In the genomic region with DNA sequence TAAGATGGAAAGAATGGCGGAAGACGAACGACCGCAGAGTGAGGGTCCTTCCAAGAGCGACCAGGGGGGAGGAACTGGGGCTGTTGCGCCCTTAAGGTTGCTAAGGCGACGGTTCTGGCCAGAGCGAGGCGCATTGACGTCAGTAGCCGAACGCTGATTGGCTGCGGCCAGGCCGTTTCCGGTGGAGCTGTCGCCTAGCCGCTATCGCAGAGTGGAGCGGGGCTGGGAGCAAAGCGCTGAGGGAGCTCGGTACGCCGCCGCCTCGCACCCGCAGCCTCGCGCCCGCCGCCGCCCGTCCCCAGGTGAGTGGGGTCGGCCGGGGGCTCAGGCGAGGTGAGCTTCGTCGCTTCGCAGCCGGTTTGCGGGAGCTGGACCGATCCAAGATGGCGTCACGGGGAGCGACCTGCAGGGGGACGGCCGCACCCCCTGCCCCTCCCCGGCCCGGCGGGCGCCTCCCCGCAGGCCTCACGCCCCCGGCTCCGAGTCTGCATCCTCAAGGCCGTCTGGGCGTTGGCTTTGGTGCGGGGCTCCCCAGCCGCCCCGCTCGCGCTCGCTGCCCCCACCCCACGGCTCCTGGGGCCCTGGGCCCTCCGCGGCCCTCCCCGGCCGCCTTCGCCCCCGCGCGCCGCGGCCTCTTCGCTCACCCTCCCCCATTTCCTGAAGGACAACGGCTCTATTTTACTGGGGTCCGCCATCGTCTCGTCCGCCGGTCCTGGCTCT, we compare ENCODE assay signal across 1 cellular context.
TF ChIP-seq lines count a peak whose summit lies in the region.

A gene (plus strand): TSS at position 184 of the 720 bp plus-strand sequence. CDS start 2,970 bp downstream, outside the sequence.

TF ChIP-seq in HepG2, 621 proteins besides CTCF, POLR2A, EP300 and RAD21 (continued from another document):
- TF ChIP-seq FOXK2 (IDR thresholded peaks at IDR 0.05): no peak
- no peak for TF ChIP-seq KLF13 (CRISPR knock-in tag; IDR thresholded peaks at IDR 0.05)
- peak; percentile 64 for TF ChIP-seq SAFB2 (CRISPR knock-in tag; IDR thresholded peaks at IDR 0.05; ENCODE audit: borderline replicate concordance, low read depth)
- TF ChIP-seq POLR2AphosphoS5 (IDR thresholded peaks at IDR 0.05; ENCODE audit: low read depth, low read length): no peak; the same call in 1 of the 2 replicates
- no peak for TF ChIP-seq SMARCC2 (IDR thresholded peaks at IDR 0.05)
- TF ChIP-seq, protein P1, sequence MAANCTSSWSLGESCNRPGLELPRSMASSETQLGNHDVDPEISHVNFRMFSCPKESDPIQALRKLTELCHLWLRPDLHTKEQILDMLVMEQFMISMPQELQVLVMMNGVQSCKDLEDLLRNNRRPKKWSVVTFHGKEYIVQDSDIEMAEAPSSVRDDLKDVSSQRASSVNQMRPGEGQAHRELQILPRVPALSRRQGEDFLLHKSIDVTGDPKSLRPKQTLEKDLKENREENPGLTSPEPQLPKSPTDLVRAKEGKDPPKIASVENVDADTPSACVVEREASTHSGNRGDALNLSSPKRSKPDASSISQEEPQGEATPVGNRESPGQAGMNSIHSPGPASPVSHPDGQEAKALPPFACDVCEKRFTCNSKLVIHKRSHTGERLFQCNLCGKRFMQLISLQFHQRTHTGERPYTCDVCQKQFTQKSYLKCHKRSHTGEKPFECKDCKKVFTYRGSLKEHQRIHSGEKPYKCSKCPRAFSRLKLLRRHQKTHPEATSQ (CRISPR knock-in tag; IDR thresholded peaks at IDR 0.05; ENCODE audit: borderline replicate concordance): no peak
- TF ChIP-seq, protein P2, sequence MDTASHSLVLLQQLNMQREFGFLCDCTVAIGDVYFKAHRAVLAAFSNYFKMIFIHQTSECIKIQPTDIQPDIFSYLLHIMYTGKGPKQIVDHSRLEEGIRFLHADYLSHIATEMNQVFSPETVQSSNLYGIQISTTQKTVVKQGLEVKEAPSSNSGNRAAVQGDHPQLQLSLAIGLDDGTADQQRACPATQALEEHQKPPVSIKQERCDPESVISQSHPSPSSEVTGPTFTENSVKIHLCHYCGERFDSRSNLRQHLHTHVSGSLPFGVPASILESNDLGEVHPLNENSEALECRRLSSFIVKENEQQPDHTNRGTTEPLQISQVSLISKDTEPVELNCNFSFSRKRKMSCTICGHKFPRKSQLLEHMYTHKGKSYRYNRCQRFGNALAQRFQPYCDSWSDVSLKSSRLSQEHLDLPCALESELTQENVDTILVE (CRISPR knock-in tag; IDR thresholded peaks at IDR 0.05): peak; percentile 3
- 0 out of 2 replicates have a peak, but pooled peaks have one; percentile 9 for TF ChIP-seq ZNF709 (CRISPR knock-in tag; IDR thresholded peaks at IDR 0.05)
- TF ChIP-seq, protein P3, sequence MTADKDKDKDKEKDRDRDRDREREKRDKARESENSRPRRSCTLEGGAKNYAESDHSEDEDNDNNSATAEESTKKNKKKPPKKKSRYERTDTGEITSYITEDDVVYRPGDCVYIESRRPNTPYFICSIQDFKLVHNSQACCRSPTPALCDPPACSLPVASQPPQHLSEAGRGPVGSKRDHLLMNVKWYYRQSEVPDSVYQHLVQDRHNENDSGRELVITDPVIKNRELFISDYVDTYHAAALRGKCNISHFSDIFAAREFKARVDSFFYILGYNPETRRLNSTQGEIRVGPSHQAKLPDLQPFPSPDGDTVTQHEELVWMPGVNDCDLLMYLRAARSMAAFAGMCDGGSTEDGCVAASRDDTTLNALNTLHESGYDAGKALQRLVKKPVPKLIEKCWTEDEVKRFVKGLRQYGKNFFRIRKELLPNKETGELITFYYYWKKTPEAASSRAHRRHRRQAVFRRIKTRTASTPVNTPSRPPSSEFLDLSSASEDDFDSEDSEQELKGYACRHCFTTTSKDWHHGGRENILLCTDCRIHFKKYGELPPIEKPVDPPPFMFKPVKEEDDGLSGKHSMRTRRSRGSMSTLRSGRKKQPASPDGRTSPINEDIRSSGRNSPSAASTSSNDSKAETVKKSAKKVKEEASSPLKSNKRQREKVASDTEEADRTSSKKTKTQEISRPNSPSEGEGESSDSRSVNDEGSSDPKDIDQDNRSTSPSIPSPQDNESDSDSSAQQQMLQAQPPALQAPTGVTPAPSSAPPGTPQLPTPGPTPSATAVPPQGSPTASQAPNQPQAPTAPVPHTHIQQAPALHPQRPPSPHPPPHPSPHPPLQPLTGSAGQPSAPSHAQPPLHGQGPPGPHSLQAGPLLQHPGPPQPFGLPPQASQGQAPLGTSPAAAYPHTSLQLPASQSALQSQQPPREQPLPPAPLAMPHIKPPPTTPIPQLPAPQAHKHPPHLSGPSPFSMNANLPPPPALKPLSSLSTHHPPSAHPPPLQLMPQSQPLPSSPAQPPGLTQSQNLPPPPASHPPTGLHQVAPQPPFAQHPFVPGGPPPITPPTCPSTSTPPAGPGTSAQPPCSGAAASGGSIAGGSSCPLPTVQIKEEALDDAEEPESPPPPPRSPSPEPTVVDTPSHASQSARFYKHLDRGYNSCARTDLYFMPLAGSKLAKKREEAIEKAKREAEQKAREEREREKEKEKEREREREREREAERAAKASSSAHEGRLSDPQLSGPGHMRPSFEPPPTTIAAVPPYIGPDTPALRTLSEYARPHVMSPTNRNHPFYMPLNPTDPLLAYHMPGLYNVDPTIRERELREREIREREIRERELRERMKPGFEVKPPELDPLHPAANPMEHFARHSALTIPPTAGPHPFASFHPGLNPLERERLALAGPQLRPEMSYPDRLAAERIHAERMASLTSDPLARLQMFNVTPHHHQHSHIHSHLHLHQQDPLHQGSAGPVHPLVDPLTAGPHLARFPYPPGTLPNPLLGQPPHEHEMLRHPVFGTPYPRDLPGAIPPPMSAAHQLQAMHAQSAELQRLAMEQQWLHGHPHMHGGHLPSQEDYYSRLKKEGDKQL (CRISPR knock-in tag; IDR thresholded peaks at IDR 0.05; ENCODE audit: low read depth): peak; percentile 57; the same call in 1 of the 2 replicates
- no peak for TF ChIP-seq FLYWCH1 (CRISPR knock-in tag; IDR thresholded peaks at IDR 0.05)
- TF ChIP-seq MIER3 (CRISPR knock-in tag; IDR thresholded peaks at IDR 0.05; ENCODE audit: borderline replicate concordance): no peak
- no peak for TF ChIP-seq RBAK (CRISPR knock-in tag; IDR thresholded peaks at IDR 0.05)
- TF ChIP-seq, protein P4, sequence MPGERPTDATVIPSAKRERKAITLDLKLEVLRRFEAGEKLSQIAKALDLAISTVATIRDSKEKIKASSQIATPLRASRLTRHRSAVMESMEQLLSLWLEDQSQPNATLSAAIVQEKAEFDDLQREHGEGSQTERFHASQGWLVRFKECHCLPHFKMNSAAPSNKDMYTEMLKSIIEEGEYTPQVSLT (CRISPR knock-in tag; IDR thresholded peaks at IDR 0.05; ENCODE audit: borderline replicate concordance, low read depth): no peak
- peak; percentile 98 for TF ChIP-seq RFX1 (IDR thresholded peaks at IDR 0.05)
